Comparison of ENCODE assay signal across 8 cellular contexts in the genomic region with DNA sequence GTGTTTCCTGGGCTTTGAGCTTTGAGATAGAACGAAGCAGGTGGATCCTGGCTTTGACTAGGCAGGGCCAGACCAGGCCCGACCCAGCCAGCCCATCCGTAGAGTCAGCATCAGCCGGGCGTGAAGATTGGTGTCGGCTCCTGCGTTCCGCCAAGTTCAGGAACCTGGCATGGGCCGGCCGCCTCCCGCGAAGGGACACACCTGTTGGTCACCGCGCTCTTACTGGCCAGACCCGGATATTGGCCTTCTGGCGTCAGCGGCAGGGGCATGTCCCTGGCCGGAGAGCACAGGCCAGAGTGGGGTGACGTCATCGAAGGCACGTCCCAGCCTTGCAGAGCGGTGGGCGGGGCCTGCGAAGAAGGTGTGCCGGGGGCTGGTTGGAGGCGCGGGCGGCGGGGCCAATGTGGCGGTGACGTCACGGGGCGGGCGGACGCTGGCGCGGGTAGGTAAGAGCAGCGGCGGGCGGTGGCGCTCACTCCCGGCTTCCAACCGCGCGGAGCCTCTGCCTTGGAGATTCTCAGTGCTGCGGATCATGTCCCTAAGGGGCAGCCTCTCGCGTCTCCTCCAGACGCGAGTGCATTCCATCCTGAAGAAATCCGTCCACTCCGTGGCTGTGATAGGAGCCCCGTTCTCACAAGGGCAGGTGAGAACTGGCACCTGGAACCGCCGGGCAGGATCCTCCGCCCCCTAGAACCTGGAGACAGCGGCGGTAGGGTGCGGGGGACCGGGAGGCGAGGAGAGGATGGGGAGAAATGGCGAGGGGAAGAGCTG.
DNase-seq lines count a peak whose midpoint lies in the region; ATAC-seq and TF ChIP-seq lines count a peak whose summit lies in the region.

A gene (plus strand): TSS at position 475 of the 771 bp plus-strand sequence. CDS start 58 bp downstream, at position 533.

- peak; percentile 96 for DNase-seq in AG20443 (ENCODE audit: low spot score)
- peak; percentile 83 for DNase-seq in NCI-H446 treated with DMSO at 0.1 percent for 48 hours (lab: John Stamatoyannopoulos, UW)
- DNase-seq in activated CD4-positive, alpha-beta T cell treated with anti-CD3 and anti-CD28 coated beads for 24 hours (ENCODE audit: low read depth in 2 of 2): peak; percentile 95 to 96
- peak; percentile 90 for DNase-seq in choroid plexus epithelial cell (ENCODE audit: low read depth)
- DNase-seq in kidney glomerular epithelial cell (lab: John Stamatoyannopoulos, UW): peak; percentile 93
- peak; percentile 88 to 95 for DNase-seq in stimulated activated CD4-positive, alpha-beta T cell treated with anti-CD3 and anti-CD28 coated beads, Interleukin-1b, Interleukin-23, amount 100 ng/mL, for 1 hour (ENCODE audit: low read depth in 2 of 2)

- ATAC-seq in GM19043 (IDR thresholded peaks at IDR 0.05; ENCODE audit: low read depth, unreplicated experiment): peak; percentile 87
- peak; percentile 81 for ATAC-seq in HG03378 (IDR thresholded peaks at IDR 0.05; ENCODE audit: unreplicated experiment)

- TF ChIP-seq CTCF in choroid plexus epithelial cell (conservative IDR thresholded peaks at IDR 0.05; ENCODE audit: low read depth, low read length): no peak

- peak within 1 kb of the TSS; percentile 66 for H3K4me3 ChIP-seq in choroid plexus epithelial cell (ENCODE audit: low read depth, low read length)

Comparison
In these comparisons a context has a peak if more than half of its experiments do, and no peak if none do; other contexts are left out.
1. Peak in every context shown above with its lines: DNase-seq, ATAC-seq and H3K4me3 ChIP-seq.